Comparison of ENCODE assay signal across 19 cellular contexts in the genomic region with DNA sequence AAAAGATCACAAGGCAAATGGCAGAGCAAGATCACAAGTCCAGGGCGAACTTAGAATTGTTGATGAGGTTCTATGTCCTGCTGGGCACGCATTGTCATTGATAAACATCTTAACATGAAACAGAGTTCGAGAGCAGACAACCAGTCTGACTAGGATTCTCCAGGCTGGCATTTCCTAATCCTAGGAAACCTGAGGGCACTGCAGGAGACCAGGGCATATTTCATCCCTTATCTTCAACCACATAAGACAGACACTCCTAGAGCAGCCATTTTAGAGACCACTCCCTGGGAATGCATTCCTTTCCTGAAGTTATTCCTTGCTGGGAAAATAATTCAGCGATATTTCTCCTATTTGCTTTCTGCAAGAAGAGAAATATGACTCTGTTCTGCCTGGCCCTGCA.
"Had no signal": no experiment of that assay in that cellular context is flagged by ENCODE, and none has a peak within 500 bp of the region (broad histone marks: within the 10 kb centered on the region; RNA-seq: fewer than 3 reads in every experiment).

No MANE protein-coding gene starts in this region.

- H3K36me3 ChIP-seq: right atrium auricular region, tibial artery, vagina had no signal

- H3K4me1 ChIP-seq: body of pancreas, foreskin keratinocyte, right atrium auricular region, tibial artery, vagina had no signal

- ATAC-seq: body of pancreas, foreskin keratinocyte, natural killer cell had no signal

- H3K4me3 ChIP-seq: body of pancreas, right atrium auricular region, tibial artery, vagina had no signal

- DNase-seq: activated CD4-positive, alpha-beta T cell treated with anti-CD3 and anti-CD28 coated beads, Interleukin-2, amount 10 ng/mL, durations not matched to agents 7 days and 5 days; activated CD8-positive, alpha-beta memory T cell treated with anti-CD3 and anti-CD28 coated beads for 24 hours; activated naive CD8-positive, alpha-beta T cell treated with anti-CD3 and anti-CD28 coated beads for 36 hours; amygdala; body of pancreas; cortex of kidney; effector CD4-positive, alpha-beta T cell; glutamatergic neuron; immature natural killer cell; mesenchymal stem cell; natural killer cell; nucleus accumbens; stimulated activated CD4-positive, alpha-beta T cell treated with anti-CD3 and anti-CD28 coated beads, Interleukin-4, amount 100 ng/mL, for 1 hour; stimulated activated naive CD4-positive, alpha-beta T cell; tibial artery had no signal

- H3K27me3 ChIP-seq: body of pancreas, foreskin keratinocyte, right atrium auricular region, tibial artery, vagina had no signal

- H3K27ac ChIP-seq: body of pancreas, foreskin keratinocyte, right atrium auricular region, tibial artery, vagina had no signal

- FAIRE-seq: endothelial cell of umbilical vein had no signal
